In genomic region chr2:169002151-169002738, GRCh38 we compare ENCODE assay signal across 18 cellular contexts. TPM values are rescaled to one million over a fixed set of nuclear protein-coding genes. Genes with fewer than 3 reads are reported as not detected.
"Had no signal": no experiment of that assay in that cellular context is flagged by ENCODE, and none has a peak within 500 bp of the region (broad histone marks: within the 10 kb centered on the region; RNA-seq: fewer than 3 reads in every experiment).

No MANE protein-coding gene starts in this region.

- H3K4me1 ChIP-seq: psoas muscle, tibial artery, upper lobe of left lung, uterus had no signal

- ATAC-seq: heart right ventricle; left lobe of liver; mucosa of descending colon; naive thymus-derived CD8-positive, alpha-beta T cell; psoas muscle; right lobe of liver; stimulated activated memory B cell treated with anti-CD40 and anti-IgM and Interleukin-4, amounts not matched to agents 10 μg/mL and 1 μg/mL and 100 μg/mL, for 72 hours had no signal

- H3K27me3 ChIP-seq: heart right ventricle, neutrophil, right lobe of liver, tibial artery, upper lobe of left lung, uterus had no signal

- H3K27ac ChIP-seq: heart right ventricle, neutrophil, psoas muscle, right lobe of liver, tibial artery, upper lobe of left lung, uterus had no signal

- H3K4me3 ChIP-seq: heart right ventricle, mucosa of descending colon, psoas muscle, right lobe of liver, tibial artery, upper lobe of left lung, uterus had no signal

- H3K9me3 ChIP-seq: heart right ventricle, mucosa of descending colon, neutrophil, psoas muscle, right lobe of liver, tibial artery, upper lobe of left lung, uterus had no signal

- H3K36me3 ChIP-seq: heart right ventricle, neutrophil, right lobe of liver, tibial artery, upper lobe of left lung, uterus had no signal

- DNase-seq: heart right ventricle; hypothalamus; islet precursor cell; mammary epithelial cell; mucosa of descending colon; naive thymus-derived CD8-positive, alpha-beta T cell; psoas muscle; retina; right lobe of liver; stimulated activated CD4-positive, alpha-beta T cell treated with anti-CD3 and anti-CD28 coated beads, Interleukin-4, amount 100 ng/mL, for 1 hour; tibial artery; upper lobe of left lung; uterus had no signal

RNA-seq across cellular contexts. Expression of gene ABCB11, which starts 28.9 kb away (rescaled TPM):
- total RNA-seq: mammary epithelial cell, osteoblast had no signal
- polyA plus RNA-seq: mammary epithelial cell; naive thymus-derived CD8-positive, alpha-beta T cell; neural cell had no signal
